Comparison of ENCODE assay signal across 33 cellular contexts in the genomic region with DNA sequence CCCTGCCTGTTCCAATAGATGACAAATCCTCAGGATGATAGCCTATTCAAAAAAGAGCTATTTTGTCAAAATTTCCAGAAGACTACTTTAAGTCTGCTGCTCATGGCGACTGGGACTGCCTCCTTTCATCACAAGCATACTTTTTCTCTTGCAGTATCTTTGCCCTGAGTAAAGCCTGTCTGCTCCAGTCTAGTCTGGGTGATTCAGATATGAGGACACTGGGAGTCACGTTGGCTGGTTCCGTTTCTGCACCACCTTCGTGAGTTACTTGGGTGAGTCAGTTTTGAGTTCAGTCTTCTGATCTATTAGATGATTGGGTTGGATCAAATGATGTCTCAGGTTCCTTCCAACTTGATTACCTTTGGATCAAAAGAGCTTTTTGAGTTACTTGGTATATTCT.
"Had no signal": no experiment of that assay in that cellular context is flagged by ENCODE, and none has a peak within 500 bp of the region (broad histone marks: within the 10 kb centered on the region; RNA-seq: fewer than 3 reads in every experiment).

No MANE protein-coding gene starts in this region.

- H3K9me3 Mint-ChIP-seq: activated CD4-positive, alpha-beta memory T cell treated with anti-CD3 and anti-CD28 coated beads, Interleukin-2, amount 10 ng/mL, durations not matched to agents 7 days and 5 days; activated naive CD8-positive, alpha-beta T cell treated with anti-CD3 and anti-CD28 coated beads, Interleukin-2, amount 10 ng/mL, durations not matched to agents 7 days and 5 days; activated T-helper 2 cell treated with anti-CD3 and anti-CD28 coated beads, Interferon-gamma antibody, Interleukin-2, Interleukin-4, amounts not matched to agents 10 μg/mL and 5 μg/mL and 100 μg/mL, durations not matched to agents 14 hours and 24 hours and 36 hours; T-helper 1 cell treated with Interleukin-12 subunit alpha and Interleukin-12 subunit beta and Interleukin-4 antibody, amounts not matched to agents 30 μg/mL and 1 μg/mL, for 36 hours had no signal

- H3K9ac ChIP-seq: SK-N-SH had no signal

- DNase-seq: activated CD4-positive, alpha-beta memory T cell treated with anti-CD3 and anti-CD28 coated beads, Interleukin-2, amount 10 ng/mL, durations not matched to agents 7 days and 5 days; activated CD4-positive, alpha-beta T cell treated with anti-CD3 and anti-CD28 coated beads for 1 hour; activated CD4-positive, alpha-beta T cell treated with anti-CD3 and anti-CD28 coated beads for 48 hours; activated CD4-positive, CD25-positive, alpha-beta regulatory T cell; activated CD8-positive, alpha-beta memory T cell treated with anti-CD3 and anti-CD28 coated beads for 24 hours; activated CD8-positive, alpha-beta memory T cell treated with anti-CD3 and anti-CD28 coated beads, Interleukin-2, amount 10 ng/mL, durations not matched to agents 7 days and 5 days; activated CD8-positive, alpha-beta memory T cell treated with anti-CD3 and anti-CD28 coated beads, Interleukin-2, amount 50 U/mL, for 48 hours; activated gamma-delta T cell; activated naive CD4-positive, alpha-beta T cell treated with Interleukin-2 at 50 U/mL for 16 hours; activated naive CD8-positive, alpha-beta T cell treated with anti-CD3 and anti-CD28 coated beads, Interleukin-2, amount 10 ng/mL, durations not matched to agents 7 days and 5 days; activated T-cell treated with anti-CD3 and anti-CD28 coated beads, Interleukin-2, amount 50 U/mL, for 1 hour; anterior cingulate cortex; brain microvascular endothelial cell; central memory CD4-positive, alpha-beta T cell; Karpas-422; KBM-7; NCI-H1048; NCI-H1105 treated with DMSO at 0.1 percent for 48 hours; NCI-H1436 treated with DMSO at 0.1 percent for 48 hours; NCI-H1694 treated with DMSO at 0.1 percent for 48 hours; NCI-H2029; NCI-H345; NCI-H524 treated with DMSO at 0.1 percent for 48 hours; RPMI8226; SHP77 treated with DMSO at 0.1 percent for 48 hours; SK-N-SH; T-helper 9 cell; WERI-Rb-1 had no signal

- H3K9me3 ChIP-seq: SJSA1, SK-N-SH had no signal

- H3K27ac Mint-ChIP-seq: activated CD4-positive, alpha-beta memory T cell treated with anti-CD3 and anti-CD28 coated beads, Interleukin-2, amount 10 ng/mL, durations not matched to agents 7 days and 5 days; activated CD8-positive, alpha-beta memory T cell treated with anti-CD3 and anti-CD28 coated beads, Interleukin-2, amount 10 ng/mL, durations not matched to agents 7 days and 5 days; activated naive CD4-positive, alpha-beta T cell treated with anti-CD3 and anti-CD28 coated beads, Interleukin-2, amount 50 U/mL, for 24 hours; activated naive CD8-positive, alpha-beta T cell treated with anti-CD3 and anti-CD28 coated beads, Interleukin-2, amount 10 ng/mL, durations not matched to agents 7 days and 5 days; activated T-helper 2 cell treated with anti-CD3 and anti-CD28 coated beads, Interferon-gamma antibody, Interleukin-2, Interleukin-4, amounts not matched to agents 10 μg/mL and 5 μg/mL and 100 μg/mL, durations not matched to agents 14 hours and 24 hours and 36 hours; T-helper 1 cell treated with Interleukin-12 subunit alpha and Interleukin-12 subunit beta and Interleukin-4 antibody, amounts not matched to agents 30 μg/mL and 1 μg/mL, for 36 hours had no signal

- H3K4me1 ChIP-seq: SJSA1 had no signal

- H3K4me3 ChIP-seq: SJSA1 had no signal

- H3K36me3 ChIP-seq: brain microvascular endothelial cell, SJSA1, WERI-Rb-1 had no signal

- H3K4me1 Mint-ChIP-seq: activated CD4-positive, alpha-beta memory T cell treated with anti-CD3 and anti-CD28 coated beads, Interleukin-2, amount 10 ng/mL, durations not matched to agents 7 days and 5 days; activated CD8-positive, alpha-beta memory T cell treated with anti-CD3 and anti-CD28 coated beads, Interleukin-2, amount 10 ng/mL, durations not matched to agents 7 days and 5 days; activated naive CD4-positive, alpha-beta T cell treated with anti-CD3 and anti-CD28 coated beads, Interleukin-2, amount 50 U/mL, for 24 hours; activated naive CD8-positive, alpha-beta T cell treated with anti-CD3 and anti-CD28 coated beads, Interleukin-2, amount 10 ng/mL, durations not matched to agents 7 days and 5 days had no signal

- ATAC-seq: activated CD8-positive, alpha-beta memory T cell treated with anti-CD3 and anti-CD28 coated beads, Interleukin-2, amount 10 ng/mL, durations not matched to agents 7 days and 5 days; Panc1 had no signal

- H3K36me3 Mint-ChIP-seq: activated CD8-positive, alpha-beta memory T cell treated with anti-CD3 and anti-CD28 coated beads, Interleukin-2, amount 10 ng/mL, durations not matched to agents 7 days and 5 days; activated naive CD4-positive, alpha-beta T cell treated with anti-CD3 and anti-CD28 coated beads, Interleukin-2, amount 50 U/mL, for 24 hours; activated naive CD8-positive, alpha-beta T cell treated with anti-CD3 and anti-CD28 coated beads, Interleukin-2, amount 10 ng/mL, durations not matched to agents 7 days and 5 days had no signal

- H3K4me3 Mint-ChIP-seq: activated CD4-positive, alpha-beta memory T cell treated with anti-CD3 and anti-CD28 coated beads, Interleukin-2, amount 10 ng/mL, durations not matched to agents 7 days and 5 days; activated CD8-positive, alpha-beta memory T cell treated with anti-CD3 and anti-CD28 coated beads, Interleukin-2, amount 10 ng/mL, durations not matched to agents 7 days and 5 days; activated naive CD4-positive, alpha-beta T cell treated with anti-CD3 and anti-CD28 coated beads, Interleukin-2, amount 50 U/mL, for 24 hours; activated naive CD8-positive, alpha-beta T cell treated with anti-CD3 and anti-CD28 coated beads, Interleukin-2, amount 10 ng/mL, durations not matched to agents 7 days and 5 days; T-helper 1 cell treated with Interleukin-12 subunit alpha and Interleukin-12 subunit beta and Interleukin-4 antibody, amounts not matched to agents 30 μg/mL and 1 μg/mL, for 36 hours had no signal

- H3K27me3 ChIP-seq: brain microvascular endothelial cell, SJSA1 had no signal

- H3K27me3 Mint-ChIP-seq: activated CD4-positive, alpha-beta memory T cell treated with anti-CD3 and anti-CD28 coated beads, Interleukin-2, amount 10 ng/mL, durations not matched to agents 7 days and 5 days; activated CD8-positive, alpha-beta memory T cell treated with anti-CD3 and anti-CD28 coated beads, Interleukin-2, amount 10 ng/mL, durations not matched to agents 7 days and 5 days; activated naive CD8-positive, alpha-beta T cell treated with anti-CD3 and anti-CD28 coated beads, Interleukin-2, amount 10 ng/mL, durations not matched to agents 7 days and 5 days had no signal

- H3K4me2 ChIP-seq: SK-N-SH had no signal

- H3K27ac ChIP-seq: brain microvascular endothelial cell, SJSA1, WERI-Rb-1 had no signal
